ENCODE assay signal across 1 cellular context in the genomic region with DNA sequence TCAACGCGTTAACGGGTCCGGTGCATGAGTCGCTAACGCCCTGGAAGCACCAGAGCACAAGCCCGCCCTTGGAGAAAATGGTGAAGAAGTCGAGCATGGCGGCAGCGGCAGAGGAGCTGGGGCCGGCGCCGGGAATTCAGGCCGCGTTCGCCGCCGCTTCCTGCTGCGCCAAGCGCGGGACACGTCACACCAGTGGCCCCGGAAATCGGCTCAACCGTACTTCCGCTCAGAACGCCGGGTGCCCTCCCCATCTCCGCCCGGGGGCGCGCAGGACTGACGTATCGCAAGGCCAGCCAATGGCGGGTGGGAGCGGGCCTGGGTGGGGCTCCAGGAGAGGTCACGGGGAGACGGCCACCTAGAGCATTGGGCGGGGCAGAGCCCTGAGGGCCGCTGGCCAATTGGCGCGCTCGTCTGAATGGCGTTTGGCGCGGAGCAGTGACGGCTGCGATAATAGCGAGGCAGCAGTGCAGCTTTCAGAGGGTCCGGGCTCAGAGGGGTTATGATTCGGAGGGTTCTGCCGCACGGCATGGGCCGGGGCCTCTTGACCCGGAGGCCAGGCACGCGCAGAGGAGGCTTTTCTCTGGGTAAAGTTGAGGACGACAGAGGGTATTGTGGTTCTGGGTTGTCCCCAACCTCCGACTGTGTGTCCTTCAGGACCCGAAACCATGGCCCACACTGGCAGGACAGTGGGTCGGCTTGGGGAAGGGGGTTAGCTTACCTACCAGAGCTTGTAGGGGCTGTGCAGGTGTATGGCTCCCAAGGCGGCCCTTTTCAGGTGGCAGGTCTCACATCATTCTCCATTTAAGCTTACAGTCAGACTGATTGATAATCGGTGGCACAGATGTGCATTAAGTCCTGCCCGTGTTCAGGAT.
TF ChIP-seq lines count a peak whose summit lies in the region.

A gene (plus strand): TSS at position 447 of the 872 bp plus-strand sequence. CDS start 53 bp downstream, at position 500.
A gene with protein sequence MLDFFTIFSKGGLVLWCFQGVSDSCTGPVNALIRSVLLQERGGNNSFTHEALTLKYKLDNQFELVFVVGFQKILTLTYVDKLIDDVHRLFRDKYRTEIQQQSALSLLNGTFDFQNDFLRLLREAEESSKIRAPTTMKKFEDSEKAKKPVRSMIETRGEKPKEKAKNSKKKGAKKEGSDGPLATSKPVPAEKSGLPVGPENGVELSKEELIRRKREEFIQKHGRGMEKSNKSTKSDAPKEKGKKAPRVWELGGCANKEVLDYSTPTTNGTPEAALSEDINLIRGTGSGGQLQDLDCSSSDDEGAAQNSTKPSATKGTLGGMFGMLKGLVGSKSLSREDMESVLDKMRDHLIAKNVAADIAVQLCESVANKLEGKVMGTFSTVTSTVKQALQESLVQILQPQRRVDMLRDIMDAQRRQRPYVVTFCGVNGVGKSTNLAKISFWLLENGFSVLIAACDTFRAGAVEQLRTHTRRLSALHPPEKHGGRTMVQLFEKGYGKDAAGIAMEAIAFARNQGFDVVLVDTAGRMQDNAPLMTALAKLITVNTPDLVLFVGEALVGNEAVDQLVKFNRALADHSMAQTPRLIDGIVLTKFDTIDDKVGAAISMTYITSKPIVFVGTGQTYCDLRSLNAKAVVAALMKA (minus strand): TSS at position 188 of the 872 bp plus-strand sequence. CDS start 91 bp downstream, at position 97.

TF ChIP-seq in HepG2, 621 proteins besides CTCF, POLR2A, EP300 and RAD21 (continued from another document and continues in another):
- TF ChIP-seq, protein P1, sequence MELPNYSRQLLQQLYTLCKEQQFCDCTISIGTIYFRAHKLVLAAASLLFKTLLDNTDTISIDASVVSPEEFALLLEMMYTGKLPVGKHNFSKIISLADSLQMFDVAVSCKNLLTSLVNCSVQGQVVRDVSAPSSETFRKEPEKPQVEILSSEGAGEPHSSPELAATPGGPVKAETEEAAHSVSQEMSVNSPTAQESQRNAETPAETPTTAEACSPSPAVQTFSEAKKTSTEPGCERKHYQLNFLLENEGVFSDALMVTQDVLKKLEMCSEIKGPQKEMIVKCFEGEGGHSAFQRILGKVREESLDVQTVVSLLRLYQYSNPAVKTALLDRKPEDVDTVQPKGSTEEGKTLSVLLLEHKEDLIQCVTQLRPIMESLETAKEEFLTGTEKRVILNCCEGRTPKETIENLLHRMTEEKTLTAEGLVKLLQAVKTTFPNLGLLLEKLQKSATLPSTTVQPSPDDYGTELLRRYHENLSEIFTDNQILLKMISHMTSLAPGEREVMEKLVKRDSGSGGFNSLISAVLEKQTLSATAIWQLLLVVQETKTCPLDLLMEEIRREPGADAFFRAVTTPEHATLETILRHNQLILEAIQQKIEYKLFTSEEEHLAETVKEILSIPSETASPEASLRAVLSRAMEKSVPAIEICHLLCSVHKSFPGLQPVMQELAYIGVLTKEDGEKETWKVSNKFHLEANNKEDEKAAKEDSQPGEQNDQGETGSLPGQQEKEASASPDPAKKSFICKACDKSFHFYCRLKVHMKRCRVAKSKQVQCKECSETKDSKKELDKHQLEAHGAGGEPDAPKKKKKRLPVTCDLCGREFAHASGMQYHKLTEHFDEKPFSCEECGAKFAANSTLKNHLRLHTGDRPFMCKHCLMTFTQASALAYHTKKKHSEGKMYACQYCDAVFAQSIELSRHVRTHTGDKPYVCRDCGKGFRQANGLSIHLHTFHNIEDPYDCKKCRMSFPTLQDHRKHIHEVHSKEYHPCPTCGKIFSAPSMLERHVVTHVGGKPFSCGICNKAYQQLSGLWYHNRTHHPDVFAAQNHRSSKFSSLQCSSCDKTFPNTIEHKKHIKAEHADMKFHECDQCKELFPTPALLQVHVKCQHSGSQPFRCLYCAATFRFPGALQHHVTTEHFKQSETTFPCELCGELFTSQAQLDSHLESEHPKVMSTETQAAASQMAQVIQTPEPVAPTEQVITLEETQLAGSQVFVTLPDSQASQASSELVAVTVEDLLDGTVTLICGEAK (IDR thresholded peaks at IDR 0.05): peak; percentile 73
- TF ChIP-seq, protein P1 (CRISPR knock-in tag; IDR thresholded peaks at IDR 0.05): peak; percentile 68; the same call in 1 of the 2 replicates
- TF ChIP-seq ZFP37 (CRISPR knock-in tag; IDR thresholded peaks at IDR 0.05; ENCODE audit: borderline replicate concordance): 0 out of 2 replicates have a peak, but pooled peaks have one; percentile 42
- TF ChIP-seq, protein P2, sequence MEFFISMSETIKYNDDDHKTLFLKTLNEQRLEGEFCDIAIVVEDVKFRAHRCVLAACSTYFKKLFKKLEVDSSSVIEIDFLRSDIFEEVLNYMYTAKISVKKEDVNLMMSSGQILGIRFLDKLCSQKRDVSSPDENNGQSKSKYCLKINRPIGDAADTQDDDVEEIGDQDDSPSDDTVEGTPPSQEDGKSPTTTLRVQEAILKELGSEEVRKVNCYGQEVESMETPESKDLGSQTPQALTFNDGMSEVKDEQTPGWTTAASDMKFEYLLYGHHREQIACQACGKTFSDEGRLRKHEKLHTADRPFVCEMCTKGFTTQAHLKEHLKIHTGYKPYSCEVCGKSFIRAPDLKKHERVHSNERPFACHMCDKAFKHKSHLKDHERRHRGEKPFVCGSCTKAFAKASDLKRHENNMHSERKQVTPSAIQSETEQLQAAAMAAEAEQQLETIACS (CRISPR knock-in tag; IDR thresholded peaks at IDR 0.05): no peak
- no peak for TF ChIP-seq RORA (CRISPR knock-in tag; IDR thresholded peaks at IDR 0.05)
- peak; percentile 91 for TF ChIP-seq SPEN (CRISPR knock-in tag; IDR thresholded peaks at IDR 0.05; ENCODE audit: low read depth)
- TF ChIP-seq ZNF562 (CRISPR knock-in tag; IDR thresholded peaks at IDR 0.05; ENCODE audit: borderline replicate concordance): no peak
- TF ChIP-seq, protein P3, sequence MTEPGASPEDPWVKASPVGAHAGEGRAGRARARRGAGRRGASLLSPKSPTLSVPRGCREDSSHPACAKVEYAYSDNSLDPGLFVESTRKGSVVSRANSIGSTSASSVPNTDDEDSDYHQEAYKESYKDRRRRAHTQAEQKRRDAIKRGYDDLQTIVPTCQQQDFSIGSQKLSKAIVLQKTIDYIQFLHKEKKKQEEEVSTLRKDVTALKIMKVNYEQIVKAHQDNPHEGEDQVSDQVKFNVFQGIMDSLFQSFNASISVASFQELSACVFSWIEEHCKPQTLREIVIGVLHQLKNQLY (CRISPR knock-in tag; IDR thresholded peaks at IDR 0.05): no peak
- TF ChIP-seq ZNF761 (CRISPR knock-in tag; conservative IDR thresholded peaks at IDR 0.05): peak; percentile 92
- TF ChIP-seq ZNF619 (CRISPR knock-in tag; IDR thresholded peaks at IDR 0.05): 0 out of 2 replicates have a peak, but pooled peaks have one; percentile 66
- peak; percentile 31; the same call in 1 of the 2 replicates for TF ChIP-seq NFIC (IDR thresholded peaks at IDR 0.05; ENCODE audit: low read length)
- peak; percentile 90; the same call in 1 of the 2 replicates for TF ChIP-seq KMT2A (CRISPR knock-in tag; IDR thresholded peaks at IDR 0.05)
- peak; percentile 72; the same call in 1 of the 2 replicates for TF ChIP-seq ZNF451 (CRISPR knock-in tag; IDR thresholded peaks at IDR 0.05)
- TF ChIP-seq ZNF10 (CRISPR knock-in tag; IDR thresholded peaks at IDR 0.05; ENCODE audit: borderline replicate concordance, low read depth): no peak
- TF ChIP-seq, protein P4, sequence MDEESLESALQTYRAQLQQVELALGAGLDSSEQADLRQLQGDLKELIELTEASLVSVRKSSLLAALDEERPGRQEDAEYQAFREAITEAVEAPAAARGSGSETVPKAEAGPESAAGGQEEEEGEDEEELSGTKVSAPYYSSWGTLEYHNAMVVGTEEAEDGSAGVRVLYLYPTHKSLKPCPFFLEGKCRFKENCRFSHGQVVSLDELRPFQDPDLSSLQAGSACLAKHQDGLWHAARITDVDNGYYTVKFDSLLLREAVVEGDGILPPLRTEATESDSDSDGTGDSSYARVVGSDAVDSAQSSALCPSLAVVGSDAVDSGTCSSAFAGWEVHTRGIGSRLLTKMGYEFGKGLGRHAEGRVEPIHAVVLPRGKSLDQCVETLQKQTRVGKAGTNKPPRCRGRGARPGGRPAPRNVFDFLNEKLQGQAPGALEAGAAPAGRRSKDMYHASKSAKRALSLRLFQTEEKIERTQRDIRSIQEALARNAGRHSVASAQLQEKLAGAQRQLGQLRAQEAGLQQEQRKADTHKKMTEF (CRISPR knock-in tag; IDR thresholded peaks at IDR 0.05): peak; percentile 87
- peak; percentile 97 for TF ChIP-seq KDM5A (IDR thresholded peaks at IDR 0.05; ENCODE audit: borderline replicate concordance, low read length)
- TF ChIP-seq NFYC (CRISPR knock-in tag; IDR thresholded peaks at IDR 0.05): peak; percentile 96
- TF ChIP-seq SMARCC2 (IDR thresholded peaks at IDR 0.05): no peak
- TF ChIP-seq ZNF12 (CRISPR knock-in tag; IDR thresholded peaks at IDR 0.05): no peak; the same call in 1 of the 2 replicates
- no peak for TF ChIP-seq ZNF841 (CRISPR knock-in tag; IDR thresholded peaks at IDR 0.05; ENCODE audit: borderline replicate concordance)
- no peak for TF ChIP-seq SALL2 (CRISPR knock-in tag; IDR thresholded peaks at IDR 0.05)
- TF ChIP-seq FOXO1 (CRISPR knock-in tag; IDR thresholded peaks at IDR 0.05): no peak
- no peak for TF ChIP-seq ZFP36L2 (CRISPR knock-in tag; IDR thresholded peaks at IDR 0.05)
- TF ChIP-seq, protein P5, sequence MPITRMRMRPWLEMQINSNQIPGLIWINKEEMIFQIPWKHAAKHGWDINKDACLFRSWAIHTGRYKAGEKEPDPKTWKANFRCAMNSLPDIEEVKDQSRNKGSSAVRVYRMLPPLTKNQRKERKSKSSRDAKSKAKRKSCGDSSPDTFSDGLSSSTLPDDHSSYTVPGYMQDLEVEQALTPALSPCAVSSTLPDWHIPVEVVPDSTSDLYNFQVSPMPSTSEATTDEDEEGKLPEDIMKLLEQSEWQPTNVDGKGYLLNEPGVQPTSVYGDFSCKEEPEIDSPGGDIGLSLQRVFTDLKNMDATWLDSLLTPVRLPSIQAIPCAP (CRISPR knock-in tag; IDR thresholded peaks at IDR 0.05; ENCODE audit: low read depth): no peak
- peak; percentile 95 for TF ChIP-seq ZMYM4 (CRISPR knock-in tag; IDR thresholded peaks at IDR 0.05)
- TF ChIP-seq, protein P6, sequence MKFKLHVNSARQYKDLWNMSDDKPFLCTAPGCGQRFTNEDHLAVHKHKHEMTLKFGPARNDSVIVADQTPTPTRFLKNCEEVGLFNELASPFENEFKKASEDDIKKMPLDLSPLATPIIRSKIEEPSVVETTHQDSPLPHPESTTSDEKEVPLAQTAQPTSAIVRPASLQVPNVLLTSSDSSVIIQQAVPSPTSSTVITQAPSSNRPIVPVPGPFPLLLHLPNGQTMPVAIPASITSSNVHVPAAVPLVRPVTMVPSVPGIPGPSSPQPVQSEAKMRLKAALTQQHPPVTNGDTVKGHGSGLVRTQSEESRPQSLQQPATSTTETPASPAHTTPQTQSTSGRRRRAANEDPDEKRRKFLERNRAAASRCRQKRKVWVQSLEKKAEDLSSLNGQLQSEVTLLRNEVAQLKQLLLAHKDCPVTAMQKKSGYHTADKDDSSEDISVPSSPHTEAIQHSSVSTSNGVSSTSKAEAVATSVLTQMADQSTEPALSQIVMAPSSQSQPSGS (CRISPR knock-in tag; IDR thresholded peaks at IDR 0.05): peak; percentile 76
- TF ChIP-seq MEIS2 (CRISPR knock-in tag; IDR thresholded peaks at IDR 0.05): peak; percentile 46; the same call in 1 of the 2 replicates
- 0 out of 2 replicates have a peak, but pooled peaks have one; percentile 26 for TF ChIP-seq REXO4 (CRISPR knock-in tag; IDR thresholded peaks at IDR 0.05; ENCODE audit: borderline replicate concordance)
- peak; percentile 14; the same call in 1 of the 2 replicates for TF ChIP-seq FOXJ3 (CRISPR knock-in tag; IDR thresholded peaks at IDR 0.05; ENCODE audit: borderline replicate concordance)
- no peak; the same call in 1 of the 2 replicates for TF ChIP-seq ZNF253 (CRISPR knock-in tag; IDR thresholded peaks at IDR 0.05; ENCODE audit: borderline replicate concordance)
- no peak for TF ChIP-seq ZNF713 (CRISPR knock-in tag; IDR thresholded peaks at IDR 0.05)
- TF ChIP-seq AKAP8 (CRISPR knock-in tag; IDR thresholded peaks at IDR 0.05): no peak
- TF ChIP-seq ISX (CRISPR knock-in tag; conservative IDR thresholded peaks at IDR 0.05): 0 out of 2 replicates have a peak, but pooled peaks have one; percentile 30
